In genomic region chr1:174198192-174198591, GRCh38 we compare ENCODE assay signal across 14 cellular contexts. TPM values are rescaled to one million over a fixed set of nuclear protein-coding genes. Genes with fewer than 3 reads are reported as not detected.
DNase-seq lines count a peak whose midpoint lies in the region; ATAC-seq, FAIRE-seq and TF ChIP-seq lines count a peak whose summit lies in the region.
"Had no signal": no experiment of that assay in that cellular context is flagged by ENCODE, and none has a peak within 500 bp of the region (broad histone marks: within the 10 kb centered on the region; RNA-seq: fewer than 3 reads in every experiment).

No MANE protein-coding gene starts in this region.

- TF ChIP-seq RAD21 in HepG2 (CRISPR knock-in tag; IDR thresholded peaks at IDR 0.05) = no peak

- no peak overlapping the region for H3K4me3 Mint-ChIP-seq in T-helper 17 cell
- H3K4me3 Mint-ChIP-seq: CD14-positive monocyte; CD8-positive, alpha-beta memory T cell had no signal

- H3K79me2 ChIP-seq in HepG2 (ENCODE audit: insufficient read depth, low read length) (no peaks in the 10 kb centered on the region), MM.1S (ENCODE audit: low read length) (peaks cover 38% of the 10 kb centered on the region)

- H3K27ac Mint-ChIP-seq in T-helper 17 cell = peak overlapping the region; percentile 53
- H3K27ac Mint-ChIP-seq: CD14-positive monocyte had no signal

- H3K4me3 ChIP-seq in HepG2 (replicated peaks in 1 of 3; ENCODE audit: insufficient read depth in 1 of 3, low read depth in 2 of 3, low read length in 3 of 3) (no peak overlapping the region), right lobe of liver (no peak overlapping the region), MM.1S (ENCODE audit: low read length) (no peak overlapping the region)

- H3K27me3 ChIP-seq in HepG2 (ENCODE audit: control insufficient read depth in 1 of 2, insufficient read depth in 2 of 2, low read length in 2 of 2) (no peaks in the 10 kb centered on the region), right lobe of liver (no peaks in the 10 kb centered on the region), MM.1S (replicated peaks; ENCODE audit: insufficient read depth, low read length) (no peaks in the 10 kb centered on the region)

- no peak for DNase-seq in HepG2 (ENCODE audit: low spot score)
- DNase-seq in right lobe of liver = no peak
- no peak for DNase-seq in MM.1S
- DNase-seq in T-helper 17 cell = no peak
- no peak for DNase-seq in NCI-H2196 treated with DMSO at 0.1 percent for 48 hours (lab: John Stamatoyannopoulos, UW; ENCODE audit: unreplicated experiment)
- no peak for DNase-seq in COLO829 (ENCODE audit: low spot score)
- DNase-seq: CD8-positive, alpha-beta memory T cell; DMS53; GF-D8 had no signal

- H3K9me3 ChIP-seq in HepG2 (ENCODE audit: low read length) (no peaks in the 10 kb centered on the region), right lobe of liver (no peaks in the 10 kb centered on the region), MM.1S (replicated peaks; ENCODE audit: insufficient read depth, low read length) (no peaks in the 10 kb centered on the region), T-helper 17 cell (ENCODE audit: control insufficient read depth, low read length, poor library complexity, severe bottlenecking) (no peaks in the 10 kb centered on the region)

- POLR2A ChIA-PET in HepG2 (lab: Yijun Ruan, JAX) = no interaction called here

- H3K36me3 ChIP-seq in HepG2 (replicated peaks in 1 of 2; ENCODE audit: control insufficient read depth in 1 of 2, insufficient read depth in 2 of 2, low read length in 2 of 2) (no peaks in the 10 kb centered on the region), right lobe of liver (no peaks in the 10 kb centered on the region), MM.1S (replicated peaks; ENCODE audit: insufficient read depth, low read length) (no peaks in the 10 kb centered on the region)

- TF ChIP-seq EP300 in HepG2 (IDR thresholded peaks at IDR 0.05; ENCODE audit: low read depth in 2 of 2, low read length in 2 of 2) (no peak), HepG2 (CRISPR knock-in tag; IDR thresholded peaks at IDR 0.05; ENCODE audit: borderline replicate concordance) (no peak)

- H3K4me2 ChIP-seq in HepG2 (ENCODE audit: low read depth, low read length) = no peak overlapping the region
- H3K4me2 ChIP-seq in MM.1S (ENCODE audit: low read depth, low read length) = peak overlapping the region; percentile 67

- TF ChIP-seq CTCF in HepG2 (CRISPR knock-in tag; IDR thresholded peaks at IDR 0.05) = no peak
- TF ChIP-seq CTCF in right lobe of liver (IDR thresholded peaks at IDR 0.05) = no peak
- TF ChIP-seq CTCF in MM.1S (IDR thresholded peaks at IDR 0.05; ENCODE audit: low read length) = no peak

- no peaks in the 10 kb centered on the region for H3K9me2 ChIP-seq in MM.1S (replicated peaks; ENCODE audit: insufficient read depth, low read length)

- H3F3A ChIP-seq in MM.1S (ENCODE audit: insufficient read depth, low read length) = peaks cover 5% of the 10 kb centered on the region

- TF ChIP-seq POLR2A in HepG2 (IDR thresholded peaks at IDR 0.05; ENCODE audit: insufficient read depth in 1 of 2, low read depth in 2 of 2, low read length in 2 of 2) = no peak
- TF ChIP-seq POLR2A in right lobe of liver (IDR thresholded peaks at IDR 0.05) = no peak

- intact Hi-C loops in HepG2 (cut with micrococcal nuclease; ENCODE audit: unreplicated experiment) (no loop called here), right lobe of liver (cut with DNase I) (no loop called here)

- CTCF ChIA-PET in HepG2 (lab: Yijun Ruan, JAX; ENCODE audit: low intra/inter-chr PET ratio, low total read pairs) = no interaction called here

- H3K36me3 Mint-ChIP-seq in T-helper 17 cell (ENCODE audit: low read depth) = no peaks in the 10 kb centered on the region

- H3K4me1 ChIP-seq in HepG2 (ENCODE audit: insufficient read depth, low read length) (no peaks in the 10 kb centered on the region), right lobe of liver (peaks cover 0 to 3% (median 0%) of the 10 kb centered on the region in 4 donors), MM.1S (ENCODE audit: low read length) (peaks cover 28% of the 10 kb centered on the region)

- no TSS peak for BruUV-seq in HepG2 (replicated peaks; lab: Mats Ljungman, UMichigan)

- H3K9ac ChIP-seq in HepG2 (ENCODE audit: insufficient read depth, low read depth, low read length) = no peak overlapping the region
- H3K9ac ChIP-seq in MM.1S (ENCODE audit: low read length) = no peak overlapping the region

- no peak for FAIRE-seq in HepG2 (lab: Jason Lieb, UNC)
- FAIRE-seq: H54, HTR-8/SVneo had no signal

- H3K27ac ChIP-seq in HepG2 (ENCODE audit: extremely low read length, insufficient read depth, low read length) = no peak overlapping the region
- H3K27ac ChIP-seq in right lobe of liver = no peak overlapping the region
- peak overlapping the region; percentile 60; the same call in 1 of the 2 replicates for H3K27ac ChIP-seq in MM.1S (ENCODE audit: low read length)

- peaks cover 18% of the 10 kb centered on the region for H3K4me1 Mint-ChIP-seq in T-helper 17 cell

- H3K27me3 Mint-ChIP-seq in T-helper 17 cell = no peaks in the 10 kb centered on the region
- H3K27me3 Mint-ChIP-seq: CD8-positive, alpha-beta memory T cell had no signal

- ATAC-seq in HepG2 = no peak
- ATAC-seq in right lobe of liver = no peak
- no peak for ATAC-seq in T-helper 17 cell
- no peak for ATAC-seq in GM21529 (IDR thresholded peaks at IDR 0.05; ENCODE audit: unreplicated experiment)
- ATAC-seq: HCT116 had no signal

- H2AFZ ChIP-seq in HepG2 (ENCODE audit: low read length) (no peak overlapping the region), MM.1S (ENCODE audit: low read length) (no peak overlapping the region)

- H4K20me1 ChIP-seq in HepG2 (ENCODE audit: insufficient read depth, low read length) (no peaks in the 10 kb centered on the region), MM.1S (ENCODE audit: insufficient read depth, low read length) (no peaks in the 10 kb centered on the region)

- in situ Hi-C loops in HepG2 (cut with HindIII; ENCODE audit: extremely low pct_ligation_motif_present, low pct_unique_long_range_greater_than_20kb) = no loop called here

RNA-seq across cellular contexts. Expression of gene RABGAP1L, which starts 38.9 kb away (rescaled TPM):
- total RNA-seq in HepG2 (2016; rRNA removed; fragmentation: Illumina TruSeq; extraction: Trizol) = 22.6 and 27.8 TPM in 2 replicates
- 8.0 and 9.8 TPM in 2 replicates for total RNA-seq in HepG2 (2016; cell fraction: cytosol; rRNA removed; fragmentation: Illumina TruSeq; extraction: Trizol; ENCODE audit: low read depth)
- 22.4 and 27.7 TPM in 2 replicates for total RNA-seq in HepG2 (2016; cell fraction: insoluble cytoplasmic fraction; rRNA removed; fragmentation: Illumina TruSeq; extraction: Trizol)
- total RNA-seq in HepG2 (2016; cell fraction: membrane; rRNA removed; fragmentation: Illumina TruSeq; extraction: Trizol) = 6.6 and 7.1 TPM in 2 replicates
- 52.5 and 56.6 TPM in 2 replicates for total RNA-seq in HepG2 (2016; cell fraction: nucleus; rRNA removed; fragmentation: Illumina TruSeq; extraction: Trizol)
- polyA plus RNA-seq in HepG2 (2011; rRNA removed) = 7.0 and 7.9 TPM in 2 replicates
- 3.6 and 6.8 TPM in 2 replicates for polyA plus RNA-seq in HepG2 (2011; cell fraction: cytosol; rRNA removed)
- polyA plus RNA-seq in HepG2 (2011; cell fraction: nucleus; rRNA removed) = 6.0 and 8.0 TPM in 2 replicates
- polyA plus RNA-seq in HepG2 (2012) = 6.0 and 8.6 TPM in 2 replicates
- 0.60 and 0.68 TPM in 2 replicates for polyA plus RNA-seq in HepG2 (2016; cell fraction: cytosol; fragmentation: Illumina TruSeq; extraction: Trizol; ENCODE audit: low read depth)
- polyA plus RNA-seq in HepG2 (2016; cell fraction: insoluble cytoplasmic fraction; fragmentation: Illumina TruSeq; extraction: Trizol; ENCODE audit: low read depth) = 12.1 and 13.5 TPM in 2 replicates
- polyA plus RNA-seq in HepG2 (2016; cell fraction: membrane; fragmentation: Illumina TruSeq; extraction: Trizol; ENCODE audit: low read depth) = 0.87 and 1.3 TPM in 2 replicates
- polyA plus RNA-seq in HepG2 (2016; cell fraction: nucleus; fragmentation: Illumina TruSeq; extraction: Trizol; ENCODE audit: insufficient read depth, low read depth) = 10.1 and 10.5 TPM in 2 replicates
- polyA minus RNA-seq in HepG2 (2011; rRNA and poly(A)+ RNA removed; ENCODE audit: low replicate concordance) = 21.9 and 40.8 TPM in 2 replicates
- 14.2 and 22.6 TPM in 2 replicates for polyA minus RNA-seq in HepG2 (2011; cell fraction: cytosol; rRNA and poly(A)+ RNA removed)
- 114 and 137 TPM in 2 replicates for polyA minus RNA-seq in HepG2 (2011; cell fraction: nucleus; rRNA and poly(A)+ RNA removed)
- total RNA-seq in right lobe of liver = 10 to 100 TPM; 11.7 to 23.1 (median 18.5) TPM
- 100 to 1,000 TPM; 112 to 120 TPM for total RNA-seq in T-helper 17 cell
